In genomic region chr9:107033974-107034373, GRCh38 we compare ENCODE assay signal across 1 cellular context.
TF ChIP-seq lines count a peak whose summit lies in the region.

No MANE protein-coding gene starts in this region.

TF ChIP-seq in GM12878, 131 proteins besides CTCF, POLR2A, EP300 and RAD21 (continued from another document):
- no peak for TF ChIP-seq HDAC6 (IDR thresholded peaks at IDR 0.05; ENCODE audit: unreplicated experiment)
- no peak for TF ChIP-seq NFXL1 (IDR thresholded peaks at IDR 0.05; ENCODE audit: borderline replicate concordance)
